ENCODE assay signal across 1 cellular context in the genomic region with DNA sequence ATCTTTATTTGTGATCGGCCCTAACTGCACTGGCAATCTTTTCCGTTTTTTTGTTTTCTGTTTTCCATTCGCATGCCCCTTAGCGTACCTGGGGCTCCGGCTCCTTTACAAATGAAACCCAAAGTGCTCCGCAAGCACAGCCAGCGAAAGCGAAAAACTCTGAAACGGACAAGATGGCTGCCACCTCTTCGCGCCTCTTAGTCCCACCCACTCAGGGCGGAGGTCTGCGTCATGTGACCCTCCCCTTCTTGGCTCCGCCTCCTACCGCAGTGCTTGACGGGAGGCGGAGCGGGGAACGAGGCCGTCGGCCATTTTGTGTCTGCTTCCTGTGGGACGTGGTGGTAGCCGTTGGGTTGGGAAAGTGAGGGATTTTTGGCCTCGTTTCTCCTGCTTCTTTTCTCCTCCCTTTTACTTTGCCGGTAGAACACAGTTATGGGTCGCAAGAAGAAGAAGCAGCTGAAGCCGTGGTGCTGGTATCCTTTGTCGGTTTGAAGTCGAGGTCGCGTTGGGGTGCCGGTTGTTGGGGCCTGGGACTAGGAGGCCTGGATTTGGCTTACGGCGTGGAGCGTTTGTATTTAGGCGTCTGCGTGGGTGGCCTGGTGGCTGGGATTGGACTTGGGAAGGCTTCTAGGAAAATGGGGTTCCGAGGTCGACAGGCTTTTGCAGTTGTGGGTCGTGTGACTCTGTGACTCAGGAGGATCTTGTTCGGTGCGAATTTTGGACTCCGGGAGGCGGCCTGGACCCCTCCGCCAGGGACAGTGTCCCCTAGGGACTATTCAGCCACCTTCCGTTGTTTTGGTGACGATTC.
A peak's percentile ranks its signal among the peaks of the same experiment; 100 is the strongest.
TF ChIP-seq lines count a peak whose summit lies in the region.

Gene ZNF207, plus strand, starts transcription at position 304 of the 808 bp plus-strand sequence. Its CDS starts 129 bp downstream, at position 433.

TF ChIP-seq in K562, 482 proteins besides CTCF, POLR2A, EP300 and RAD21 (continued from another document and continues in another):
- no peak for TF ChIP-seq NR0B1 (IDR thresholded peaks at IDR 0.05; ENCODE audit: partially characterized antibody)
- TF ChIP-seq FOXJ3 (CRISPR knock-in tag; IDR thresholded peaks at IDR 0.05): no peak
- no peak for TF ChIP-seq ZNF133 (CRISPR knock-in tag; IDR thresholded peaks at IDR 0.05)
- TF ChIP-seq SIX5 (IDR thresholded peaks at IDR 0.05; ENCODE audit: borderline replicate concordance in 1 of 2, insufficient read depth in 1 of 2, low read depth in 1 of 2, low read length in 2 of 2): no peak
- TF ChIP-seq BRD4 (IDR thresholded peaks at IDR 0.05): peak; percentile 99
- TF ChIP-seq ZNF184 (CRISPR knock-in tag; IDR thresholded peaks at IDR 0.05): no peak
- TF ChIP-seq CHD2 (IDR thresholded peaks at IDR 0.05; ENCODE audit: low read depth, low read length): no peak
- peak; percentile 19 to 71; a peak in 3 of 4 replicates for TF ChIP-seq UBTF (IDR thresholded peaks at IDR 0.05; ENCODE audit: borderline replicate concordance in 1 of 2, low read depth in 2 of 2, low read length in 2 of 2)
- TF ChIP-seq ZNF354B (CRISPR knock-in tag; IDR thresholded peaks at IDR 0.05): no peak
- TF ChIP-seq TCF7 (IDR thresholded peaks at IDR 0.05; ENCODE audit: borderline replicate concordance): no peak
- TF ChIP-seq ETV6 (IDR thresholded peaks at IDR 0.05; ENCODE audit: borderline replicate concordance in 1 of 2, low read depth in 2 of 2, low read length in 1 of 2): no peak
- TF ChIP-seq ETV6 (CRISPR knock-in tag; IDR thresholded peaks at IDR 0.05; ENCODE audit: borderline replicate concordance): no peak
- no peak for TF ChIP-seq CHD7 (IDR thresholded peaks at IDR 0.05; ENCODE audit: low read depth, low read length)
- TF ChIP-seq BRD9 (IDR thresholded peaks at IDR 0.05; ENCODE audit: low read depth, partially characterized antibody): peak; percentile 48
- no peak for TF ChIP-seq CEBPG (CRISPR knock-in tag; IDR thresholded peaks at IDR 0.05)
- TF ChIP-seq CEBPG (tag; conservative IDR thresholded peaks at IDR 0.05 in 1 of 2, IDR thresholded peaks at IDR 0.05 in 1 of 2): no peak
- 0 out of 2 replicates have a peak, but pooled peaks have one; percentile 49 for TF ChIP-seq CHCHD3 (CRISPR knock-in tag; IDR thresholded peaks at IDR 0.05)
- no peak for TF ChIP-seq ZNF75A (CRISPR knock-in tag; IDR thresholded peaks at IDR 0.05)
- peak; percentile 74; the same call in 1 of the 2 replicates for TF ChIP-seq JUN (IDR thresholded peaks at IDR 0.05; ENCODE audit: borderline replicate concordance, low read depth, low read length)
- no peak for TF ChIP-seq JUN (CRISPR knock-in tag; IDR thresholded peaks at IDR 0.05; ENCODE audit: borderline replicate concordance)
- TF ChIP-seq, protein P1, sequence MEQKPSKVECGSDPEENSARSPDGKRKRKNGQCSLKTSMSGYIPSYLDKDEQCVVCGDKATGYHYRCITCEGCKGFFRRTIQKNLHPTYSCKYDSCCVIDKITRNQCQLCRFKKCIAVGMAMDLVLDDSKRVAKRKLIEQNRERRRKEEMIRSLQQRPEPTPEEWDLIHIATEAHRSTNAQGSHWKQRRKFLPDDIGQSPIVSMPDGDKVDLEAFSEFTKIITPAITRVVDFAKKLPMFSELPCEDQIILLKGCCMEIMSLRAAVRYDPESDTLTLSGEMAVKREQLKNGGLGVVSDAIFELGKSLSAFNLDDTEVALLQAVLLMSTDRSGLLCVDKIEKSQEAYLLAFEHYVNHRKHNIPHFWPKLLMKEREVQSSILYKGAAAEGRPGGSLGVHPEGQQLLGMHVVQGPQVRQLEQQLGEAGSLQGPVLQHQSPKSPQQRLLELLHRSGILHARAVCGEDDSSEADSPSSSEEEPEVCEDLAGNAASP (IDR thresholded peaks at IDR 0.05): no peak
- TF ChIP-seq ZBTB17 (CRISPR knock-in tag; IDR thresholded peaks at IDR 0.05): no peak
- no peak for TF ChIP-seq ZSCAN32 (CRISPR knock-in tag; IDR thresholded peaks at IDR 0.05)
- TF ChIP-seq SMAD1 (IDR thresholded peaks at IDR 0.05; ENCODE audit: low read depth, low read length, partially characterized antibody): peak; percentile 77
- TF ChIP-seq POU5F1 (IDR thresholded peaks at IDR 0.05; ENCODE audit: borderline replicate concordance, low read depth, low read length, partially characterized antibody): no peak
- TF ChIP-seq ZNF707 (CRISPR knock-in tag; conservative IDR thresholded peaks at IDR 0.05): 0 out of 2 replicates have a peak, but pooled peaks have one; percentile 8
- TF ChIP-seq ZBTB2 (IDR thresholded peaks at IDR 0.05): peak; percentile 46; the same call in 1 of the 2 replicates
- TF ChIP-seq HOXB6 (CRISPR knock-in tag; IDR thresholded peaks at IDR 0.05; ENCODE audit: borderline replicate concordance): no peak
- 0 out of 2 replicates have a peak, but pooled peaks have one; percentile 17 for TF ChIP-seq KLF13 (tag; IDR thresholded peaks at IDR 0.05; ENCODE audit: borderline replicate concordance, low read depth)
- TF ChIP-seq NCOA1 (IDR thresholded peaks at IDR 0.05; ENCODE audit: low read depth): 0 out of 2 replicates have a peak, but pooled peaks have one; percentile 18
- no peak for TF ChIP-seq MED1 (CRISPR knock-in tag; IDR thresholded peaks at IDR 0.05; ENCODE audit: borderline replicate concordance)
- TF ChIP-seq ZNF696 (CRISPR knock-in tag; conservative IDR thresholded peaks at IDR 0.05): no peak
- no peak for TF ChIP-seq SMAD2 (IDR thresholded peaks at IDR 0.05; ENCODE audit: low read depth, low read length)
- TF ChIP-seq RBM25 (IDR thresholded peaks at IDR 0.05; ENCODE audit: low read depth, low read length, severe bottlenecking): no peak
- TF ChIP-seq, protein P2, sequence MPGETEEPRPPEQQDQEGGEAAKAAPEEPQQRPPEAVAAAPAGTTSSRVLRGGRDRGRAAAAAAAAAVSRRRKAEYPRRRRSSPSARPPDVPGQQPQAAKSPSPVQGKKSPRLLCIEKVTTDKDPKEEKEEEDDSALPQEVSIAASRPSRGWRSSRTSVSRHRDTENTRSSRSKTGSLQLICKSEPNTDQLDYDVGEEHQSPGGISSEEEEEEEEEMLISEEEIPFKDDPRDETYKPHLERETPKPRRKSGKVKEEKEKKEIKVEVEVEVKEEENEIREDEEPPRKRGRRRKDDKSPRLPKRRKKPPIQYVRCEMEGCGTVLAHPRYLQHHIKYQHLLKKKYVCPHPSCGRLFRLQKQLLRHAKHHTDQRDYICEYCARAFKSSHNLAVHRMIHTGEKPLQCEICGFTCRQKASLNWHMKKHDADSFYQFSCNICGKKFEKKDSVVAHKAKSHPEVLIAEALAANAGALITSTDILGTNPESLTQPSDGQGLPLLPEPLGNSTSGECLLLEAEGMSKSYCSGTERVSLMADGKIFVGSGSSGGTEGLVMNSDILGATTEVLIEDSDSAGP (CRISPR knock-in tag; IDR thresholded peaks at IDR 0.05): no peak
- TF ChIP-seq NFE2 (IDR thresholded peaks at IDR 0.05; ENCODE audit: low read depth): no peak
- TF ChIP-seq MEF2D (tag; conservative IDR thresholded peaks at IDR 0.05; ENCODE audit: low read depth): 0 out of 2 replicates have a peak, but pooled peaks have one; percentile 44
- TF ChIP-seq RBM22 (IDR thresholded peaks at IDR 0.05; ENCODE audit: low read depth, low read length, poor library complexity, severe bottlenecking): peak; percentile 45
- TF ChIP-seq ZNF780A (CRISPR knock-in tag; IDR thresholded peaks at IDR 0.05): no peak
- no peak for TF ChIP-seq CBX3 (IDR thresholded peaks at IDR 0.05; ENCODE audit: borderline replicate concordance in 1 of 2, low read length in 2 of 2)
